1 cellular context compared by ENCODE assay signal in the genomic region with DNA sequence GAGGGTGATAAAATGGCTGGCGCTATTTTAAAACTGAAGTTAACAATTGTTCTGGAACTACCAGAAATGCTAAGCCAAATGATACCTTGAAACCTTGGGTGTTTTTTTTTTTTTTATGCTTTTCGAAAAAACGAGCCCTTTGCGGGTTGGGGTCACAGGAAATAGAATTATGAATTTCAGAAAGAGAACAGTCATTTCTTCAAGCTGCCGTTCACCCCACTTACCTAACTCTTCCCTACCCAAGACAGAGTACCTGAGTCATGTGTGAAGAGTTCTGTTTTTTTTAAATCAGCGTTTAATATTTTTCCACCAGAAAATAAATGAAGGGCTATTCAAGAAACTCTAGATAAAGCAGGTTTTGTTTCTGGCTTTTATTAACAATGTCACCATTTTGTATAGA.
TF ChIP-seq lines count a peak whose summit lies in the region.

No MANE protein-coding gene starts in this region.

TF ChIP-seq in SK-N-SH treated with all-trans-retinoic acid at 6 μM for 48 hours, 23 proteins besides CTCF, POLR2A, EP300 and RAD21 (continued from another document):
- TF ChIP-seq CSRNP3 (CRISPR knock-in tag; IDR thresholded peaks at IDR 0.05) = no peak
- TF ChIP-seq CREB5 (CRISPR knock-in tag; IDR thresholded peaks at IDR 0.05; ENCODE audit: low read depth) = no peak
- no peak for TF ChIP-seq SNAI2 (CRISPR knock-in tag; IDR thresholded peaks at IDR 0.05)
- no peak for TF ChIP-seq ISL1 (CRISPR knock-in tag; IDR thresholded peaks at IDR 0.05)
- no peak for TF ChIP-seq ZNF565 (CRISPR knock-in tag; conservative IDR thresholded peaks at IDR 0.05; ENCODE audit: low read depth)
- TF ChIP-seq TOX (CRISPR knock-in tag; IDR thresholded peaks at IDR 0.05; ENCODE audit: borderline replicate concordance) = no peak
- TF ChIP-seq ZFP30 (CRISPR knock-in tag; IDR thresholded peaks at IDR 0.05) = no peak
